ENCODE assay signal across 8 cellular contexts in genomic region chr4:3291969-3292570, GRCh38. TPM values are rescaled to one million over a fixed set of nuclear protein-coding genes. Genes with fewer than 3 reads are reported as not detected.
DNase-seq lines count a peak whose midpoint lies in the region; ATAC-seq and TF ChIP-seq lines count a peak whose summit lies in the region.

No MANE protein-coding gene starts in this region.

- ATAC-seq in GM21786 (IDR thresholded peaks at IDR 0.05; ENCODE audit: unreplicated experiment): peak; percentile 36
- ATAC-seq in natural killer cell: peak; percentile 34 to 52 (median 42)
- no peak for ATAC-seq in HG03175 (IDR thresholded peaks at IDR 0.05; ENCODE audit: unreplicated experiment)

- H3K36me3 Mint-ChIP-seq in natural killer cell: no peaks in the 10 kb centered on the region

- H3K9me3 Mint-ChIP-seq in natural killer cell: no peaks in the 10 kb centered on the region

- peaks cover 21 to 28% of the 10 kb centered on the region in 2 donors for H3K4me1 Mint-ChIP-seq in natural killer cell

- H3K27me3 Mint-ChIP-seq in natural killer cell (ENCODE audit: low read depth in 2 of 2): peaks cover 8 to 10% of the 10 kb centered on the region in 2 donors

- no peaks in the 10 kb centered on the region for H4K20me1 ChIP-seq in Karpas-422 (ENCODE audit: insufficient read depth, low read depth, low read length)

- H3K36me3 ChIP-seq in ES-I3 (ENCODE audit: insufficient read depth, low read length): no peaks in the 10 kb centered on the region
- H3K36me3 ChIP-seq in Karpas-422 (ENCODE audit: insufficient read depth, low read length): no peaks in the 10 kb centered on the region

- H3K9ac ChIP-seq in ES-I3 (ENCODE audit: low read depth, low read length) (peak overlapping the region; percentile 88), Karpas-422 (ENCODE audit: low read length) (peak overlapping the region; percentile 77)

- no peaks in the 10 kb centered on the region for H3K27me3 ChIP-seq in Karpas-422 (ENCODE audit: low read length)

- H3K4me2 ChIP-seq in Karpas-422 (ENCODE audit: low read depth, low read length, poor library complexity, severe bottlenecking): peak overlapping the region; percentile 79

- H2AFZ ChIP-seq in Karpas-422 (ENCODE audit: low read length): peak overlapping the region; percentile 99

- H3K9me3 ChIP-seq in ES-I3 (ENCODE audit: control insufficient read depth, insufficient read depth, low read length) (no peaks in the 10 kb centered on the region), Karpas-422 (ENCODE audit: low read length) (no peaks in the 10 kb centered on the region)

- no peaks in the 10 kb centered on the region for H3K79me2 ChIP-seq in Karpas-422 (ENCODE audit: low read length)

- intact Hi-C loops in natural killer cell (cut with micrococcal nuclease): no loop called here

- H3K4me1 ChIP-seq in ES-I3 (ENCODE audit: insufficient read depth, low read length) (no peaks in the 10 kb centered on the region; the same call in 1 of the 2 replicates), Karpas-422 (ENCODE audit: low read length) (peaks cover 12% of the 10 kb centered on the region)

- H3K27ac ChIP-seq in Karpas-422 (ENCODE audit: low read length): no peak overlapping the region

- no peaks in the 10 kb centered on the region for H3K9me2 ChIP-seq in Karpas-422 (replicated peaks; ENCODE audit: insufficient read depth, low read length)

- peak overlapping the region; percentile 31 to 77 for H3K27ac Mint-ChIP-seq in natural killer cell

- peak overlapping the region; percentile 91 for H3K4me3 Mint-ChIP-seq in natural killer cell

- DNase-seq in Karpas-422 (peak; percentile 48), fibroblast of the aortic adventitia (ENCODE audit: low read depth) (peak; percentile 18), natural killer cell (peak; percentile 43), NCI-H1048 (lab: John Stamatoyannopoulos, UW) (no peak)
- peak; percentile 19 for DNase-seq in activated CD8-positive, alpha-beta memory T cell treated with anti-CD3 and anti-CD28 coated beads, Interleukin-2, amount 50 U/mL, for 4 hours

- H3K4me3 ChIP-seq in Karpas-422 (ENCODE audit: low read length) (peak overlapping the region; percentile 88), fibroblast of the aortic adventitia (ENCODE audit: low read depth, low read length) (peak overlapping the region; percentile 86)

- TF ChIP-seq CTCF in fibroblast of the aortic adventitia (IDR thresholded peaks at IDR 0.05; ENCODE audit: insufficient read depth, low read length): no peak
- TF ChIP-seq CTCF in natural killer cell (IDR thresholded peaks at IDR 0.05): no peak

RNA-seq across cellular contexts. Expression of gene RGS12, which starts 0.8 kb away (rescaled TPM):
- 4.7 TPM in 1 of 2 replicates, not detected in the other for total RNA-seq in Karpas-422 (2014; rRNA removed; shearing (Covaris generic); ENCODE audit: low replicate concordance)
- total RNA-seq in fibroblast of the aortic adventitia (ENCODE audit: low replicate concordance): 15.1 and 36.7 TPM in 2 replicates
- 10 to 100 TPM; 10.5 to 12.3 (median 10.6) TPM for total RNA-seq in natural killer cell

RNA-seq across cellular contexts. Expression of gene MSANTD1, which starts 43.1 kb away (rescaled TPM):
- 0.52 and 1.0 TPM in 2 replicates for total RNA-seq in Karpas-422 (2014; rRNA removed; shearing (Covaris generic); ENCODE audit: low replicate concordance)
- 0.41 and 0.63 TPM in 2 replicates for total RNA-seq in fibroblast of the aortic adventitia (ENCODE audit: low replicate concordance)
- 1 to 10 TPM in 2 of 3 donors, under 1 TPM in 1; 0.54 to 2.2 (median 1.8) TPM for total RNA-seq in natural killer cell
